In the genomic region with DNA sequence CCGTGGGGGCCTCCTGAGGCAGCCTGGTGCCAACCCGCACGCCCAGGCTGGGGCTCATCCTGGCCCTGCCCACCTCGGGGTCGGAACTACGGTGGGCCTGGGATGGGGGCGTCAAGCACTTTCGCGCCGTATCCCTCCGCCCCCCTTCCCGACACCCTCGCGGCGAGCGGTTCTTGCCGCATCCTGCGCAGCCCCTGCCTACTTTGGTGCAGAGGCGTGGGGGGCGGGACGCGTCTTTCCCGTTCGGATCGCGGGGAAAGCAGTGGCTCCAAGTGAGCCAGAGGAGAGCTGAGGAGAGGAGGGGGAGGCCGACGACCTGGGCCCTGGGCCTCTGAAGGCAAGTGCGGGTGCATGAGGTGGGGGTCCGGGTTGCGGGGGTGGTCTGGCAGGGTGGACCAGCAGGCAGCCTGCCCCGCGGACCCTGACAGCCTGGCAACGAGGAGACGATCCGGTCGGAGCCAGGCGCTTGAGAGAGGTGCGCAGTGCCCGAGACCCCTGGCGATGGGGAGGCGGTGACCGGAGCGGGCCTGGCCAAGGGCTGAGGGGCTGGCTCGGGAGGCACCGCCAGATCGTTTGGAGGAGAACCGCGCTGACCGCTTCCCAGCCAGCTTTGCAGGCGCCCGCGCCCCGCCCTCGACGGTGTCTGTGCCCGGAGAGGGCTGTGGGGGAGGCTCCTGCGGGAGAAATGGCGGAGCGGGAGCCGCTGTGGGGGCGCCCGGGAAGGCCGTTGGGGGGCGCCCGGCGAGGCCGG, we compare ENCODE assay signal across 8 cellular contexts. TPM values are rescaled to one million over a fixed set of nuclear protein-coding genes. Genes with fewer than 3 reads are reported as not detected.
A peak's percentile ranks its signal among the peaks of the same experiment; 100 is the strongest.
DNase-seq lines count a peak whose midpoint lies in the region; ATAC-seq and TF ChIP-seq lines count a peak whose summit lies in the region.

Gene GPRASP2, plus strand, starts transcription at position 233 of the 751 bp plus-strand sequence. CDS start 2,422 bp downstream, outside the sequence.

- under 1% methylated on average over 60 of the region's 68 CpGs for WGBS in thymus

- POLR2A ChIA-PET in CD4-positive, alpha-beta T cell (lab: Charles Lee): interaction anchor here (1.2 kb wide), 1 partner anchor 113 kb away, joined by 3 read pairs; the partner anchor contains the start of gene ARMCX5

- H3K27ac ChIP-seq in CD4-positive, alpha-beta T cell (ENCODE audit: low read depth, low read length): no peak within 1 kb of the TSS
- H3K27ac ChIP-seq in epithelial cell of prostate (peak within 1 kb of the TSS; percentile 17), thymus (ENCODE audit: low read depth) (no peak within 1 kb of the TSS)

- H3K4me1 Mint-ChIP-seq in CD4-positive, alpha-beta T cell (ENCODE audit: low read depth): peaks cover 30% of the 10 kb centered on the region
- H3K4me1 Mint-ChIP-seq in mesothelial cell of epicardium: peaks cover 6% of the 10 kb centered on the region

- ATAC-seq in CD4-positive, alpha-beta T cell (ENCODE audit: poor library complexity): peak; percentile 60
- ATAC-seq in HG02610 (IDR thresholded peaks at IDR 0.05; ENCODE audit: unreplicated experiment) (peak; percentile 34), GM19324 (IDR thresholded peaks at IDR 0.05; ENCODE audit: low FRiP score, unreplicated experiment) (no peak), GM21723 (IDR thresholded peaks at IDR 0.05; ENCODE audit: unreplicated experiment) (no peak)

- H3K36me3 ChIP-seq in thymus (ENCODE audit: control insufficient read depth, insufficient read depth): no peaks in the 10 kb centered on the region

- no peaks in the 10 kb centered on the region for H3K9me3 Mint-ChIP-seq in CD4-positive, alpha-beta T cell
- peaks cover 21% of the 10 kb centered on the region for H3K9me3 Mint-ChIP-seq in mesothelial cell of epicardium

- H3K27me3 ChIP-seq in CD4-positive, alpha-beta T cell (ENCODE audit: control insufficient read depth, insufficient read depth, low read length): no peaks in the 10 kb centered on the region
- H3K27me3 ChIP-seq in thymus (ENCODE audit: control insufficient read depth, insufficient read depth): no peaks in the 10 kb centered on the region

- H3K4me3 ChIP-seq in thymus (ENCODE audit: low read length): peak within 1 kb of the TSS; percentile 53

- H3K27ac Mint-ChIP-seq in CD4-positive, alpha-beta T cell: peak within 1 kb of the TSS; percentile 33
- peak within 1 kb of the TSS; percentile 77 for H3K27ac Mint-ChIP-seq in mesothelial cell of epicardium

- peak in 2 of 10 experiments; percentile 8 to 35 for DNase-seq in CD4-positive, alpha-beta T cell
- DNase-seq in activated CD4-positive, alpha-beta T cell treated with anti-CD3 and anti-CD28 coated beads, Interleukin-2, amount 50 U/mL, for 48 hours: peak; percentile 11 to 21
- no peak for DNase-seq in epithelial cell of prostate (ENCODE audit: low read depth, low spot score)
- DNase-seq in mesothelial cell of epicardium (ENCODE audit: low spot score in 2 of 2, unreplicated experiment in 2 of 2): peak in 1 of 2 experiments; percentile 55

- H3K27me3 Mint-ChIP-seq in CD4-positive, alpha-beta T cell: peaks cover 11% of the 10 kb centered on the region
- no peaks in the 10 kb centered on the region for H3K27me3 Mint-ChIP-seq in mesothelial cell of epicardium (ENCODE audit: low read depth)

- no peaks in the 10 kb centered on the region for H3K36me3 Mint-ChIP-seq in CD4-positive, alpha-beta T cell (ENCODE audit: low read depth)
- H3K36me3 Mint-ChIP-seq in mesothelial cell of epicardium: peaks cover 1% of the 10 kb centered on the region

- H3K9me3 ChIP-seq in CD4-positive, alpha-beta T cell (ENCODE audit: control insufficient read depth, low read length): no peaks in the 10 kb centered on the region
- H3K9me3 ChIP-seq in thymus (ENCODE audit: control insufficient read depth): no peaks in the 10 kb centered on the region

- peaks cover 3% of the 10 kb centered on the region for H3K4me1 ChIP-seq in thymus (ENCODE audit: control insufficient read depth, insufficient read depth, low read length)

- no peak for TF ChIP-seq CTCF in CD4-positive, alpha-beta T cell (IDR thresholded peaks at IDR 0.05)
- TF ChIP-seq CTCF in mesothelial cell of epicardium (IDR thresholded peaks at IDR 0.05; ENCODE audit: unreplicated experiment): no peak

- CTCF ChIA-PET in CD4-positive, alpha-beta T cell (lab: Charles Lee): no interaction called here

- peak within 1 kb of the TSS; percentile 93 for H3K4me3 Mint-ChIP-seq in CD4-positive, alpha-beta T cell
- peak within 1 kb of the TSS; percentile 89 for H3K4me3 Mint-ChIP-seq in mesothelial cell of epicardium

- intact Hi-C loops in CD4-positive, alpha-beta T cell (cut with DNase I, micrococcal nuclease): no loop called here

RNA-seq across cellular contexts. Expression of gene GPRASP2, which starts in this region (rescaled TPM):
- 1 to 10 TPM; 2.1 to 2.6 TPM for total RNA-seq in CD4-positive, alpha-beta T cell
- 22.5 to 25.7 TPM (median 23.5 TPM) in 3 replicates for total RNA-seq in mesothelial cell of epicardium
- polyA plus RNA-seq in thymus: 7.3 TPM

Comparison
In these comparisons a context has a peak if more than half of its experiments do, and no peak if none do; other contexts are left out.
1. ATAC-seq: peak in CD4-positive, alpha-beta T cell (single experiment) and HG02610 (single experiment); none in GM19324 (single experiment) and GM21723 (single experiment).